ENCODE assay signal across 10 cellular contexts in the genomic region with DNA sequence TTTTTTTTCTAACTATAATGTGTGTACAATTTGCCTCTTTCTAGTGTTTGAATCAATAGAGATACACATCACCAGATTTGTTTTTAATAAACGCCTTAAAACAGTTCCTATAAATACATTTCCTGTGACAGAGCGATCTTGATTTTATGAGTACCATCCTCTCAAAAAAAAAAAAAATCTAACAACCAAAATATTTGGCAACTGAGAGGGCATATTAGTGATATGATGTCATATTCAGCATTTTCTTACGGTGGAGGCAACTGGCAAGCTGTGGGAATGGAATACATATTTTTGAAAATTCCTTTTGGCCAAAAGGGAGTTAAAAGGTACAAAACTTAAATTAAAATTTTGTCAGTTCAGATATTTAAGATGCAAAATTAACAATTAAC.
DNase-seq lines count a peak whose midpoint lies in the region; ATAC-seq and TF ChIP-seq lines count a peak whose summit lies in the region.
"Had no signal": no experiment of that assay in that cellular context is flagged by ENCODE, and none has a peak within 500 bp of the region (broad histone marks: within the 10 kb centered on the region; RNA-seq: fewer than 3 reads in every experiment).

No MANE protein-coding gene starts in this region.

- intact Hi-C loops in heart right ventricle (cut with DNase I) (loop anchor here in 7 of 10 donors (2.0 to 10.0 kb wide), 5 partner anchors 55 to 85 kb away; no protein-coding TSS in a partner anchor), left cardiac atrium (cut with DNase I) (loop anchor here in 1 of 2 donors (5.0 to 10.0 kb wide), 2 partner anchors 55 to 77 kb away; no protein-coding TSS in a partner anchor)

- WGBS in heart right ventricle, 2 donors, result 14 to 21% methylated on average over 3 of the region's 3 CpGs
- 48% methylated on average over 3 of the region's 3 CpGs for WGBS in upper lobe of left lung, 2 donors

- H3K27ac ChIP-seq in heart right ventricle (peak overlapping the region; percentile 87 to 98 (median 94)), upper lobe of left lung (peak overlapping the region; percentile 83 to 87 (median 84))

- H3K4me1 ChIP-seq in heart right ventricle (peaks cover 2 to 60% (median 47%) of the 10 kb centered on the region in 9 donors), upper lobe of left lung (peaks cover 4 to 45% (median 16%) of the 10 kb centered on the region in 4 donors)

- peak overlapping the region; percentile 29 to 79 (median 64) for H3K4me3 ChIP-seq in heart right ventricle
- peak overlapping the region; percentile 58 for H3K4me3 ChIP-seq in astrocyte of the cerebellum (ENCODE audit: low read depth, low read length)
- H3K4me3 ChIP-seq in upper lobe of left lung, result peak overlapping the region in 3 of 4 donors; percentile 46 to 57 (median 56)

- TF ChIP-seq EP300 in upper lobe of left lung (IDR thresholded peaks at IDR 0.05), result no peak

- DNase-seq in heart right ventricle, result no peak
- no peak for DNase-seq in left cardiac atrium
- no peak for DNase-seq in astrocyte of the cerebellum (ENCODE audit: low read depth)
- peak; percentile 31 for DNase-seq in medulla oblongata (ENCODE audit: extremely low spot score)
- no peak for DNase-seq in upper lobe of left lung
- DNase-seq in mesenteric fat pad (ENCODE audit: low spot score), result no peak
- DNase-seq: CD4-positive, alpha-beta T cell; islet precursor cell had no signal

- H3K36me3 ChIP-seq in heart right ventricle (no peaks in the 10 kb centered on the region), upper lobe of left lung (no peaks in the 10 kb centered on the region)

- TF ChIP-seq CTCF in heart right ventricle (IDR thresholded peaks at IDR 0.05) (no peak), astrocyte of the cerebellum (IDR thresholded peaks at IDR 0.05; ENCODE audit: low read depth, low read length, missing control alignments) (no peak), upper lobe of left lung (IDR thresholded peaks at IDR 0.05) (no peak)

- H3K27me3 ChIP-seq in heart right ventricle (no peaks in the 10 kb centered on the region), upper lobe of left lung (no peaks in the 10 kb centered on the region)

- ATAC-seq in heart right ventricle (no peak), left cardiac atrium (no peak), upper lobe of left lung (ENCODE audit: low FRiP score in 2 of 2) (no peak), GM19455 (IDR thresholded peaks at IDR 0.05; ENCODE audit: unreplicated experiment) (no peak), HG03378 (IDR thresholded peaks at IDR 0.05; ENCODE audit: unreplicated experiment) (no peak)

- no peak for TF ChIP-seq POLR2A in upper lobe of left lung (IDR thresholded peaks at IDR 0.05)

- H3K9me3 ChIP-seq in heart right ventricle, result no peaks in the 10 kb centered on the region
- H3K9me3 ChIP-seq in upper lobe of left lung, result no peaks in the 10 kb centered on the region

- in situ Hi-C loops in astrocyte of the cerebellum (cut with HindIII; ENCODE audit: low sequenced_read_pairs), result no loop called here
